ENCODE assay signal across 1 cellular context in genomic region chr10:4541292-4541691, GRCh38.
TF ChIP-seq lines count a peak whose summit lies in the region.

No MANE protein-coding gene starts in this region.

TF ChIP-seq in HCT116, 20 proteins besides CTCF, POLR2A, EP300 and RAD21 (continued from another document):
- no peak for TF ChIP-seq ZBTB33 (IDR thresholded peaks at IDR 0.05; ENCODE audit: extremely low read depth, insufficient replicate concordance, low read length)
